8 cellular contexts compared by ENCODE assay signal in the genomic region with DNA sequence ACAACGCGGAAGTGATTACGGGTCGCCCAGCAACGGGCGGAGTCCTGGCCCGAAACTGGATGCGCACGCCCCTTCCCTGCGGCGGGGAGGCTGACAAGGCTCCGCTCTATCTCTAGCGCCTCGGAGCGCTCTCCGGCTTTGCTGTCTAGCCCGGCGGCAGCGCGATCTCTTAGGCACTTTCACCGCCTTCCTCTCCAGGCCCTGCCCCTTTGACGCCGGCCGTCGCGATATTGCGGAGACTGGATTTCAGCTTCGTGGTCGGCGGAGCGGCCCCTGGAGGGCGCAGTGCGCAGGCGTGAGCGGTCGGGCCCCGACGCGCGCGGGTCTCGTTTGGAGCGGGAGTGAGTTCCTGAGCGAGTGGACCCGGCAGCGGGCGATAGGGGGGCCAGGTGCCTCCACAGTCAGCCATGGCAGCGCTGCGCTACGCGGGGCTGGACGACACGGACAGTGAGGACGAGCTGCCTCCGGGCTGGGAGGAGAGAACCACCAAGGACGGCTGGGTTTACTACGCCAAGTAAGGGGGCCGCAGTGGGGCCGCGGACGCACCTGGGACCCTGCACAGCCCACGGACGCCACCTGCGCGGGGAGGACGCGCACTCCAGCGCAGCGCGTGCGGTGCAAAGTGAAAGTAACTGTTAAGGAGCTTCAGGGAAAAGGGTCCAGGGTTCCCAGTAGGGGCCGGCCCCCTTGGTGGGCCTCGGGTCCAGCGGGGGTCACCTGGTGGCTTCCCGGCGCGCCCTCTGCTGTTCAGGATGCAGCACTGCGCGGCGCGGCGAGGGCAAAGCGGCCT. TPM values are rescaled to one million over a fixed set of nuclear protein-coding genes. Genes with fewer than 3 reads are reported as not detected.
DNase-seq lines count a peak whose midpoint lies in the region; ATAC-seq and TF ChIP-seq lines count a peak whose summit lies in the region.

A gene (plus strand): TSS at position 283 of the 790 bp plus-strand sequence.

- WGBS in testis, 2 donors, result 0% methylated on average over 10 to 83 of the region's 83 CpGs

- H3K4me3 ChIP-seq in NB4 (ENCODE audit: low read depth, low read length), result peak within 1 kb of the TSS; percentile 73
- H3K4me3 ChIP-seq in testis, result peak within 1 kb of the TSS; percentile 72 to 96

- no peaks in the 10 kb centered on the region for H3K36me3 ChIP-seq in testis (ENCODE audit: low read depth, missing control alignments)

- H3K27ac ChIP-seq in testis, result peak within 1 kb of the TSS; percentile 84 to 93

- H3K27me3 ChIP-seq in testis, result no peaks in the 10 kb centered on the region

- H3K9me3 Mint-ChIP-seq in activated naive CD4-positive, alpha-beta T cell treated with anti-CD3 and anti-CD28 coated beads, Interleukin-2, amount 50 U/mL, for 24 hours, result no peaks in the 10 kb centered on the region

- TF ChIP-seq CTCF in GM10248 (IDR thresholded peaks at IDR 0.05; ENCODE audit: control extremely low read depth, extremely low read depth, low read depth, missing control alignments) (peak; percentile 89), NB4 (IDR thresholded peaks at IDR 0.05; ENCODE audit: low read depth, low read length) (peak; percentile 88), omental fat pad (IDR thresholded peaks at IDR 0.05) (peak in 2 of 3 donors; percentile 17 to 28), testis (IDR thresholded peaks at IDR 0.05) (peak; percentile 45 to 87 (median 74))

- H3K27me3 Mint-ChIP-seq in activated naive CD4-positive, alpha-beta T cell treated with anti-CD3 and anti-CD28 coated beads, Interleukin-2, amount 50 U/mL, for 24 hours, result peaks cover 6% of the 10 kb centered on the region

- peaks cover 11% of the 10 kb centered on the region for H3K4me1 ChIP-seq in testis

- H3K9me3 ChIP-seq in testis, result no peaks in the 10 kb centered on the region

- H3K36me3 Mint-ChIP-seq in activated naive CD4-positive, alpha-beta T cell treated with anti-CD3 and anti-CD28 coated beads, Interleukin-2, amount 50 U/mL, for 24 hours, result no peaks in the 10 kb centered on the region

- peak within 1 kb of the TSS; percentile 92 for H3K27ac Mint-ChIP-seq in activated naive CD4-positive, alpha-beta T cell treated with anti-CD3 and anti-CD28 coated beads, Interleukin-2, amount 50 U/mL, for 24 hours

- peak; percentile 92 for DNase-seq in GM10248 (ENCODE audit: extremely low spot score)
- peak; percentile 99 for DNase-seq in NB4 (ENCODE audit: low read depth)
- DNase-seq in glomerular endothelial cell (ENCODE audit: extremely low read depth, low read depth, low spot score), result peak; percentile 80
- DNase-seq in omental fat pad (ENCODE audit: low spot score), result peak; percentile 69
- peak; percentile 98 for DNase-seq in testis

- TF ChIP-seq POLR2A in NB4 (IDR thresholded peaks at IDR 0.05; ENCODE audit: extremely low read depth, insufficient read length), result peak; percentile 47
- TF ChIP-seq POLR2A in testis (IDR thresholded peaks at IDR 0.05), result no peak

- peaks cover 26% of the 10 kb centered on the region for H3K4me1 Mint-ChIP-seq in activated naive CD4-positive, alpha-beta T cell treated with anti-CD3 and anti-CD28 coated beads, Interleukin-2, amount 50 U/mL, for 24 hours

- CTCF ChIA-PET in GM10248 (lab: Yijun Ruan, JAX), result interaction anchor here (0.6 to 3.2 kb wide), 25 partner anchors 9 to 605 kb away, joined by 3 to 20 read pairs (median 3); no protein-coding TSS in a partner anchor

- POLR2A ChIA-PET in GM10248 (lab: Yijun Ruan, JAX), result no interaction called here

- ATAC-seq in HG02571 (IDR thresholded peaks at IDR 0.05; ENCODE audit: unreplicated experiment) (peak; percentile 92), SK-N-SH treated with all-trans-retinoic acid at 6 μM for 48 hours (peak; percentile 98), omental fat pad (ENCODE audit: low FRiP score) (peak; percentile 97)

- intact Hi-C loops in testis (cut with DNase I; ENCODE audit: low total_unique reads), result no loop called here

- peak within 1 kb of the TSS; percentile 91 for H3K4me3 Mint-ChIP-seq in activated naive CD4-positive, alpha-beta T cell treated with anti-CD3 and anti-CD28 coated beads, Interleukin-2, amount 50 U/mL, for 24 hours

TF ChIP-seq in SK-N-SH treated with all-trans-retinoic acid at 6 μM for 48 hours, 23 proteins besides CTCF, POLR2A, EP300 and RAD21:
- TF ChIP-seq, protein P1, sequence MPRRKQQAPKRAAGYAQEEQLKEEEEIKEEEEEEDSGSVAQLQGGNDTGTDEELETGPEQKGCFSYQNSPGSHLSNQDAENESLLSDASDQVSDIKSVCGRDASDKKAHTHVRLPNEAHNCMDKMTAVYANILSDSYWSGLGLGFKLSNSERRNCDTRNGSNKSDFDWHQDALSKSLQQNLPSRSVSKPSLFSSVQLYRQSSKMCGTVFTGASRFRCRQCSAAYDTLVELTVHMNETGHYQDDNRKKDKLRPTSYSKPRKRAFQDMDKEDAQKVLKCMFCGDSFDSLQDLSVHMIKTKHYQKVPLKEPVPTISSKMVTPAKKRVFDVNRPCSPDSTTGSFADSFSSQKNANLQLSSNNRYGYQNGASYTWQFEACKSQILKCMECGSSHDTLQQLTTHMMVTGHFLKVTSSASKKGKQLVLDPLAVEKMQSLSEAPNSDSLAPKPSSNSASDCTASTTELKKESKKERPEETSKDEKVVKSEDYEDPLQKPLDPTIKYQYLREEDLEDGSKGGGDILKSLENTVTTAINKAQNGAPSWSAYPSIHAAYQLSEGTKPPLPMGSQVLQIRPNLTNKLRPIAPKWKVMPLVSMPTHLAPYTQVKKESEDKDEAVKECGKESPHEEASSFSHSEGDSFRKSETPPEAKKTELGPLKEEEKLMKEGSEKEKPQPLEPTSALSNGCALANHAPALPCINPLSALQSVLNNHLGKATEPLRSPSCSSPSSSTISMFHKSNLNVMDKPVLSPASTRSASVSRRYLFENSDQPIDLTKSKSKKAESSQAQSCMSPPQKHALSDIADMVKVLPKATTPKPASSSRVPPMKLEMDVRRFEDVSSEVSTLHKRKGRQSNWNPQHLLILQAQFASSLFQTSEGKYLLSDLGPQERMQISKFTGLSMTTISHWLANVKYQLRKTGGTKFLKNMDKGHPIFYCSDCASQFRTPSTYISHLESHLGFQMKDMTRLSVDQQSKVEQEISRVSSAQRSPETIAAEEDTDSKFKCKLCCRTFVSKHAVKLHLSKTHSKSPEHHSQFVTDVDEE (CRISPR knock-in tag; IDR thresholded peaks at IDR 0.05), result 0 out of 2 replicates have a peak, but pooled peaks have one; percentile 47
- TF ChIP-seq OSR1 (CRISPR knock-in tag; IDR thresholded peaks at IDR 0.05) (no peak), ZNF8 (CRISPR knock-in tag; IDR thresholded peaks at IDR 0.05) (no peak), ZFP3 (CRISPR knock-in tag; IDR thresholded peaks at IDR 0.05) (0 out of 2 replicates have a peak, but pooled peaks have one; percentile 9), RARB (CRISPR knock-in tag; IDR thresholded peaks at IDR 0.05) (no peak)
- TF ChIP-seq, protein P2, sequence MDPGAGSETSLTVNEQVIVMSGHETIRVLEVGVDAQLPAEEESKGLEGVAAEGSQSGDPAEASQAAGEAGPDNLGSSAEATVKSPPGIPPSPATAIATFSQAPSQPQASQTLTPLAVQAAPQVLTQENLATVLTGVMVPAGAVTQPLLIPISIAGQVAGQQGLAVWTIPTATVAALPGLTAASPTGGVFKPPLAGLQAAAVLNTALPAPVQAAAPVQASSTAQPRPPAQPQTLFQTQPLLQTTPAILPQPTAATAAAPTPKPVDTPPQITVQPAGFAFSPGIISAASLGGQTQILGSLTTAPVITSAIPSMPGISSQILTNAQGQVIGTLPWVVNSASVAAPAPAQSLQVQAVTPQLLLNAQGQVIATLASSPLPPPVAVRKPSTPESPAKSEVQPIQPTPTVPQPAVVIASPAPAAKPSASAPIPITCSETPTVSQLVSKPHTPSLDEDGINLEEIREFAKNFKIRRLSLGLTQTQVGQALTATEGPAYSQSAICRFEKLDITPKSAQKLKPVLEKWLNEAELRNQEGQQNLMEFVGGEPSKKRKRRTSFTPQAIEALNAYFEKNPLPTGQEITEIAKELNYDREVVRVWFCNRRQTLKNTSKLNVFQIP (CRISPR knock-in tag; IDR thresholded peaks at IDR 0.05; ENCODE audit: borderline replicate concordance, low read depth), result no peak
- TF ChIP-seq, protein P3, sequence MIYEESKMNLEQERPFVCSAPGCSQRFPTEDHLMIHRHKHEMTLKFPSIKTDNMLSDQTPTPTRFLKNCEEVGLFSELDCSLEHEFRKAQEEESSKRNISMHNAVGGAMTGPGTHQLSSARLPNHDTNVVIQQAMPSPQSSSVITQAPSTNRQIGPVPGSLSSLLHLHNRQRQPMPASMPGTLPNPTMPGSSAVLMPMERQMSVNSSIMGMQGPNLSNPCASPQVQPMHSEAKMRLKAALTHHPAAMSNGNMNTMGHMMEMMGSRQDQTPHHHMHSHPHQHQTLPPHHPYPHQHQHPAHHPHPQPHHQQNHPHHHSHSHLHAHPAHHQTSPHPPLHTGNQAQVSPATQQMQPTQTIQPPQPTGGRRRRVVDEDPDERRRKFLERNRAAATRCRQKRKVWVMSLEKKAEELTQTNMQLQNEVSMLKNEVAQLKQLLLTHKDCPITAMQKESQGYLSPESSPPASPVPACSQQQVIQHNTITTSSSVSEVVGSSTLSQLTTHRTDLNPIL (CRISPR knock-in tag; IDR thresholded peaks at IDR 0.05; ENCODE audit: low read depth), result no peak

RNA-seq across cellular contexts. Expression of the gene that starts here (rescaled TPM):
- total RNA-seq in glomerular endothelial cell (15.1 and 19.1 TPM in 2 replicates), omental fat pad (10 to 100 TPM; 21.4 to 55.6 (median 33.2) TPM), testis (10 to 100 TPM; 64.1 to 76.7 TPM)
- 20.6 TPM for polyA plus RNA-seq in testis (ENCODE audit: insufficient read depth, low read depth, low replicate concordance)

Comparison
In these comparisons a context has a peak if more than half of its experiments do, and no peak if none do; other contexts are left out.
1. Peak in every context shown above with its lines: DNase-seq, ATAC-seq, H3K4me3 ChIP-seq and H3K27ac ChIP-seq.
2. CTCF ChIP-seq: peak in every context shown above with its lines; median percentile 89 in GM10248; 88 in NB4; 74 in testis; 22 in omental fat pad.